Comparison of ENCODE assay signal across 11 cellular contexts in genomic region chr3:94101860-94102259, GRCh38. TPM values are rescaled to one million over a fixed set of nuclear protein-coding genes. Genes with fewer than 3 reads are reported as not detected.
DNase-seq lines count a peak whose midpoint lies in the region; ATAC-seq, FAIRE-seq and TF ChIP-seq lines count a peak whose summit lies in the region.
"Had no signal": no experiment of that assay in that cellular context is flagged by ENCODE, and none has a peak within 500 bp of the region (broad histone marks: within the 10 kb centered on the region; RNA-seq: fewer than 3 reads in every experiment).

No MANE protein-coding gene starts in this region.

- H3K9me3 ChIP-seq in OCI-LY3 (ENCODE audit: insufficient read depth, low read length), result no peaks in the 10 kb centered on the region
- H3K9me3 ChIP-seq: adrenal gland had no signal

- H3K27me3 ChIP-seq in OCI-LY3 (ENCODE audit: low read depth, low read length), result no peaks in the 10 kb centered on the region
- H3K27me3 ChIP-seq: adrenal gland had no signal

- POLR2A ChIA-PET in activated CD8-positive, alpha-beta T cell treated with anti-CD3 and anti-CD28 coated beads, Interleukin-2, amount 10 ng/mL, durations not matched to agents 7 days and 5 days (lab: Charles Lee), result interaction anchor here (1.3 kb wide), 1 partner anchor 40 kb away, joined by 4 read pairs; the partner anchor contains the start of gene DHFR2

- DNase-seq in A172 (ENCODE audit: low spot score) (peak; percentile 8), GM12865 (ENCODE audit: low read depth) (peak; percentile 6), epithelial cell of proximal tubule (ENCODE audit: low read depth) (no peak), GM19239 (ENCODE audit: insufficient read length, low spot score) (no peak), NCI-H526 treated with DMSO at 0.1 percent for 48 hours (lab: John Stamatoyannopoulos, UW) (no peak)
- no peak for DNase-seq in activated CD8-positive, alpha-beta T cell treated with anti-CD3 and anti-CD28 coated beads, Interleukin-2, amount 10 ng/mL, durations not matched to agents 7 days and 5 days
- no peak for DNase-seq in stimulated activated CD4-positive, alpha-beta T cell treated with anti-CD3 and anti-CD28 coated beads, Interleukin-15, amount 100 ng/mL, for 24 hours
- DNase-seq: adrenal gland had no signal

- no peaks in the 10 kb centered on the region for H3K9me3 Mint-ChIP-seq in activated CD8-positive, alpha-beta T cell treated with anti-CD3 and anti-CD28 coated beads, Interleukin-2, amount 10 ng/mL, durations not matched to agents 7 days and 5 days (ENCODE audit: insufficient read depth)
- H3K9me3 Mint-ChIP-seq: CD4-positive, CD25-positive, alpha-beta regulatory T cell had no signal

- no peak overlapping the region for H3K4me3 Mint-ChIP-seq in activated CD8-positive, alpha-beta T cell treated with anti-CD3 and anti-CD28 coated beads, Interleukin-2, amount 10 ng/mL, durations not matched to agents 7 days and 5 days
- H3K4me3 Mint-ChIP-seq: CD4-positive, CD25-positive, alpha-beta regulatory T cell had no signal

- H3K27ac ChIP-seq in OCI-LY3 (ENCODE audit: low read length), result no peak overlapping the region
- H3K27ac ChIP-seq: adrenal gland, skin epidermis had no signal

- TF ChIP-seq CTCF in GM12865 (IDR thresholded peaks at IDR 0.05; ENCODE audit: insufficient read depth, low read depth, low read length, missing control alignments) (no peak), OCI-LY3 (IDR thresholded peaks at IDR 0.05; ENCODE audit: low read depth, low read length) (peak; percentile 44), epithelial cell of proximal tubule (conservative IDR thresholded peaks at IDR 0.05; ENCODE audit: low read depth, low read length) (peak; percentile 34)

- H3K9ac ChIP-seq in OCI-LY3 (ENCODE audit: low read length), result no peak overlapping the region

- H3K27me3 Mint-ChIP-seq in activated CD8-positive, alpha-beta T cell treated with anti-CD3 and anti-CD28 coated beads, Interleukin-2, amount 10 ng/mL, durations not matched to agents 7 days and 5 days (ENCODE audit: low read depth), result no peaks in the 10 kb centered on the region
- H3K27me3 Mint-ChIP-seq: CD4-positive, CD25-positive, alpha-beta regulatory T cell had no signal

- H3K36me3 Mint-ChIP-seq in activated CD8-positive, alpha-beta T cell treated with anti-CD3 and anti-CD28 coated beads, Interleukin-2, amount 10 ng/mL, durations not matched to agents 7 days and 5 days (ENCODE audit: low read depth), result peaks cover 21% of the 10 kb centered on the region

- CTCF ChIA-PET in activated CD8-positive, alpha-beta T cell treated with anti-CD3 and anti-CD28 coated beads, Interleukin-2, amount 10 ng/mL, durations not matched to agents 7 days and 5 days (lab: Charles Lee), result interaction anchor here (0.7 to 2.7 kb wide), 7 partner anchors 27 to 97 kb away, joined by 3 to 8 read pairs (median 4); partner anchors contain the start of genes DHFR2 and NSUN3

- H4K20me1 ChIP-seq in OCI-LY3 (ENCODE audit: insufficient read depth, low read length), result no peaks in the 10 kb centered on the region

- no peaks in the 10 kb centered on the region for H3K79me2 ChIP-seq in OCI-LY3 (ENCODE audit: low read length)

- H3K4me1 Mint-ChIP-seq in activated CD8-positive, alpha-beta T cell treated with anti-CD3 and anti-CD28 coated beads, Interleukin-2, amount 10 ng/mL, durations not matched to agents 7 days and 5 days (ENCODE audit: low read depth), result peaks cover 2% of the 10 kb centered on the region

- ATAC-seq in activated CD8-positive, alpha-beta T cell treated with anti-CD3 and anti-CD28 coated beads, Interleukin-2, amount 10 ng/mL, durations not matched to agents 7 days and 5 days, result no peak

- no peak overlapping the region for H2AFZ ChIP-seq in OCI-LY3 (ENCODE audit: low read depth, low read length)

- no peak for FAIRE-seq in GM19239 (lab: Jason Lieb, UNC)

- no peak overlapping the region for H3K27ac Mint-ChIP-seq in activated CD8-positive, alpha-beta T cell treated with anti-CD3 and anti-CD28 coated beads, Interleukin-2, amount 10 ng/mL, durations not matched to agents 7 days and 5 days

- H3K36me3 ChIP-seq in OCI-LY3 (replicated peaks; ENCODE audit: low read depth, low read length), result peaks cover 16% of the 10 kb centered on the region

- H3K4me2 ChIP-seq in OCI-LY3 (ENCODE audit: low read length), result no peak overlapping the region

- H3K4me1 ChIP-seq in OCI-LY3 (ENCODE audit: low read length), result no peaks in the 10 kb centered on the region
- H3K4me1 ChIP-seq: adrenal gland had no signal

- no peak overlapping the region for H3K4me3 ChIP-seq in GM12865 (ENCODE audit: low read depth, low read length)
- H3K4me3 ChIP-seq in OCI-LY3 (ENCODE audit: low read length), result no peak overlapping the region
- no peak overlapping the region for H3K4me3 ChIP-seq in epithelial cell of proximal tubule (ENCODE audit: low read depth, low read length)
- H3K4me3 ChIP-seq: adrenal gland, skin epidermis had no signal

RNA-seq across cellular contexts. Expression of gene NSUN3, which starts 39.0 kb away (rescaled TPM):
- total RNA-seq in A172 (2014; rRNA removed; shearing (Covaris generic)), result 15.4 and 16.7 TPM in 2 replicates
- total RNA-seq in epithelial cell of proximal tubule, result 5.4 and 7.0 TPM in 2 replicates
- total RNA-seq in activated CD8-positive, alpha-beta T cell treated with anti-CD3 and anti-CD28 coated beads, Interleukin-2, amount 10 ng/mL, durations not matched to agents 7 days and 5 days, result 10 to 100 TPM; 14.1 TPM

RNA-seq across cellular contexts. Expression of gene DHFR2, which starts 39.1 kb away (rescaled TPM):
- total RNA-seq in A172 (2014; rRNA removed; shearing (Covaris generic)), result 4.0 and 6.8 TPM in 2 replicates
- total RNA-seq in epithelial cell of proximal tubule, result 0.92 and 1.8 TPM in 2 replicates
- total RNA-seq in activated CD8-positive, alpha-beta T cell treated with anti-CD3 and anti-CD28 coated beads, Interleukin-2, amount 10 ng/mL, durations not matched to agents 7 days and 5 days, result 1 to 10 TPM; 6.4 to 8.1 TPM

Comparison
In these comparisons a context has a peak if more than half of its experiments do, and no peak if none do; other contexts are left out.
1. DNase-seq: peak in A172 (single experiment) and GM12865 (single experiment); none in epithelial cell of proximal tubule (single experiment), activated CD8-positive, alpha-beta T cell treated with anti-CD3 and anti-CD28 coated beads, Interleukin-2, amount 10 ng/mL, durations not matched to agents 7 days and 5 days (single experiment), GM19239 (single experiment), NCI-H526 treated with DMSO at 0.1 percent for 48 hours (single experiment) and stimulated activated CD4-positive, alpha-beta T cell treated with anti-CD3 and anti-CD28 coated beads, Interleukin-15, amount 100 ng/mL, for 24 hours (single experiment).